ENCODE assay signal across 25 cellular contexts in genomic region chr10:66842867-66843266, GRCh38.
"Had no signal": no experiment of that assay in that cellular context is flagged by ENCODE, and none has a peak within 500 bp of the region (broad histone marks: within the 10 kb centered on the region; RNA-seq: fewer than 3 reads in every experiment).

No MANE protein-coding gene starts in this region.

- H3K36me3 Mint-ChIP-seq: mesothelial cell of epicardium, naive B cell had no signal

- H3K36me3 ChIP-seq: colonic mucosa, esophagus squamous epithelium, gastrocnemius medialis, heart right ventricle, left lung, lower lobe of right lung had no signal

- H3K9me3 ChIP-seq: colonic mucosa, esophagus squamous epithelium, gastrocnemius medialis, heart right ventricle, left lung, lower lobe of right lung, mucosa of descending colon had no signal

- H3K27ac ChIP-seq: colonic mucosa, epithelial cell of prostate, esophagus squamous epithelium, gastrocnemius medialis, heart right ventricle, left lung, lower lobe of right lung had no signal

- ATAC-seq: effector memory CD8-positive, alpha-beta T cell; esophagus mucosa; gastrocnemius medialis; heart right ventricle; left colon; left lung; left ventricle myocardium superior; lower lobe of right lung; mucosa of descending colon had no signal

- H3K9me3 Mint-ChIP-seq: endodermal cell, mesothelial cell of epicardium had no signal

- H3K4me1 Mint-ChIP-seq: naive B cell had no signal

- DNase-seq: colonic mucosa; cortex of kidney; effector CD8-positive, alpha-beta T cell; effector memory CD8-positive, alpha-beta T cell; endodermal cell; erythroblast; esophagus squamous epithelium; foreskin fibroblast; foreskin melanocyte; gastrocnemius medialis; glutamatergic neuron; head of caudate nucleus; heart right ventricle; hippocampal formation; left colon; left lung; left ventricle myocardium superior; lower lobe of right lung; mesenchymal stem cell; mucosa of descending colon; naive B cell had no signal

- H3K27ac Mint-ChIP-seq: dendritic cell treated with granulocyte-macrophage colony-stimulating factor and Interleukin-4, amounts not matched to agents 40 ng/mL and 50 ng/mL, for 4 days; effector memory CD8-positive, alpha-beta T cell; endodermal cell; mesothelial cell of epicardium had no signal

- H3K4me1 ChIP-seq: colonic mucosa, esophagus squamous epithelium, lower lobe of right lung had no signal

- H3K27me3 ChIP-seq: colonic mucosa, esophagus squamous epithelium, gastrocnemius medialis, heart right ventricle, left lung had no signal

- H3K27me3 Mint-ChIP-seq: dendritic cell treated with granulocyte-macrophage colony-stimulating factor and Interleukin-4, amounts not matched to agents 40 ng/mL and 50 ng/mL, for 4 days; effector memory CD8-positive, alpha-beta T cell; naive B cell had no signal

- H3K4me3 Mint-ChIP-seq: dendritic cell treated with granulocyte-macrophage colony-stimulating factor and Interleukin-4, amounts not matched to agents 40 ng/mL and 50 ng/mL, for 4 days; effector memory CD8-positive, alpha-beta T cell; endodermal cell; mesothelial cell of epicardium; naive B cell had no signal

- H3K4me3 ChIP-seq: colonic mucosa, esophagus squamous epithelium, gastrocnemius medialis, heart right ventricle, left lung, lower lobe of right lung, mucosa of descending colon had no signal
